11 cellular contexts compared by ENCODE assay signal in the genomic region with DNA sequence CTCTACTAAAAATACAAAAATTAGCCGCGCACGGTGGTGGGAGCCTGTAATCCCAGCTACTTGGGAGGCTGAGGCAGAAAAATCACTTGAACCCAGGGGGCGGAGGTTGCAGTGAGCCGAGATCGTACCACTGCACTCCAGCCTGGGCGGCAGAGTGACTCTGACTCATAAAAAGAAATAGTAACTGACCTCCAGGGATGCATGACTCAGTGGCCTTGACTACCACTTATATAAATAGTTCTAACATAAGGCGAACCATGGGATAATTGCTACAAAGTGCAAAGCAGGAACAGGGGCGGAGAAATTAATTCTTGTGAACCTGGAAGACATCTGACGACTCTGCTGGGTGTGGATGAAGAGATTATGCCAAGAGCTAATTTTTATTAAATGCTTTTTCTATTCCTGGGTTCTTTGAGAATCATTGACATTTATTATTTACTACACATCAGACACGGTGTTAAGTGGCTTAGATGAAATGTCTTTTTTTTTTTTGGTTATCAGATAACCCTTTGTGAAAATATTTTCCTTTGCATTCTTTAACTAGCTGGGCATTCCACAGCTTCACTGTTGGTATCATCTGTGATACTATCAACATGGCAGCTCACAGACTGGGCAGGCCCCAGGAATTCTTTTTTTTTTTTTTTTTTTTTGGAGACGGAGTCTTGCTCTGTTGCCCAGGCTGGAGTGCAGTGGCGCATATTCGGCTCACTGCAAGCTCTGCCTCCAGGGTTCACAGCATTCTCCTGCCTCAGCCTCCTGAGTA. TPM values are rescaled to one million over a fixed set of nuclear protein-coding genes. Genes with fewer than 3 reads are reported as not detected.
DNase-seq lines count a peak whose midpoint lies in the region; ATAC-seq, FAIRE-seq and TF ChIP-seq lines count a peak whose summit lies in the region.
"Had no signal": no experiment of that assay in that cellular context is flagged by ENCODE, and none has a peak within 500 bp of the region (broad histone marks: within the 10 kb centered on the region; RNA-seq: fewer than 3 reads in every experiment).

No MANE protein-coding gene starts in this region.

- no peak overlapping the region for H3K4me3 Mint-ChIP-seq in activated T-helper 17 cell treated with anti-CD3 and anti-CD28 coated beads, Interleukin-2, amount 50 U/mL, for 72 hours
- H3K4me3 Mint-ChIP-seq: central memory CD8-positive, alpha-beta T cell had no signal

- peaks cover 5% of the 10 kb centered on the region for H3K4me1 Mint-ChIP-seq in activated T-helper 17 cell treated with anti-CD3 and anti-CD28 coated beads, Interleukin-2, amount 50 U/mL, for 72 hours
- H3K4me1 Mint-ChIP-seq: central memory CD8-positive, alpha-beta T cell had no signal

- TF ChIP-seq CTCF in foreskin fibroblast (IDR thresholded peaks at IDR 0.05; ENCODE audit: low read depth, low read length) = no peak
- TF ChIP-seq CTCF in GM20000 (IDR thresholded peaks at IDR 0.05; ENCODE audit: extremely low read depth, missing control alignments) = no peak

- no peaks in the 10 kb centered on the region for H3K9me3 Mint-ChIP-seq in activated T-helper 17 cell treated with anti-CD3 and anti-CD28 coated beads, Interleukin-2, amount 50 U/mL, for 72 hours
- H3K9me3 Mint-ChIP-seq: central memory CD8-positive, alpha-beta T cell had no signal

- DNase-seq in NOMO-1 treated with DMSO at 0.1 percent for 48 hours (lab: John Stamatoyannopoulos, UW; ENCODE audit: unreplicated experiment) = peak; percentile 10
- DNase-seq in NOMO-1 treated with dmso at 0.1 percent for 144 hours (lab: John Stamatoyannopoulos, UW; ENCODE audit: unreplicated experiment) = no peak
- peak; percentile 16 for DNase-seq in SW480 (ENCODE audit: low spot score)
- peak; percentile 78 to 88 for DNase-seq in foreskin fibroblast
- DNase-seq in urothelium cell line (ENCODE audit: low spot score) = peak; percentile 72
- no peak for DNase-seq in COR-L47 (lab: John Stamatoyannopoulos, UW)
- DNase-seq in GM20000 (ENCODE audit: low spot score) = no peak
- DNase-seq: islet precursor cell had no signal

- H3K27ac Mint-ChIP-seq in activated T-helper 17 cell treated with anti-CD3 and anti-CD28 coated beads, Interleukin-2, amount 50 U/mL, for 72 hours = no peak overlapping the region

- ATAC-seq in activated T-helper 17 cell treated with anti-CD3 and anti-CD28 coated beads, Interleukin-2, amount 50 U/mL, for 72 hours (replicated peaks) = no peak

- no peak for FAIRE-seq in urothelium cell line (lab: Jason Lieb, UNC)
- FAIRE-seq: A204.1 had no signal

- H3K4me3 ChIP-seq in foreskin fibroblast (ENCODE audit: low read depth in 1 of 2, low read length in 2 of 2) = no peak overlapping the region

- no peaks in the 10 kb centered on the region for H3K36me3 Mint-ChIP-seq in activated T-helper 17 cell treated with anti-CD3 and anti-CD28 coated beads, Interleukin-2, amount 50 U/mL, for 72 hours (ENCODE audit: low read depth)

- H3K27me3 Mint-ChIP-seq in activated T-helper 17 cell treated with anti-CD3 and anti-CD28 coated beads, Interleukin-2, amount 50 U/mL, for 72 hours = no peaks in the 10 kb centered on the region
- H3K27me3 Mint-ChIP-seq: central memory CD8-positive, alpha-beta T cell had no signal

RNA-seq across cellular contexts. Expression of a gene that starts 28.2 kb away (rescaled TPM):
- 1 to 10 TPM; 4.6 to 6.8 TPM for total RNA-seq in activated T-helper 17 cell treated with anti-CD3 and anti-CD28 coated beads, Interleukin-2, amount 50 U/mL, for 72 hours

RNA-seq across cellular contexts. Expression of a gene that starts 28.6 kb away (rescaled TPM):
- 10 to 100 TPM; 55.9 to 62.0 TPM for total RNA-seq in activated T-helper 17 cell treated with anti-CD3 and anti-CD28 coated beads, Interleukin-2, amount 50 U/mL, for 72 hours

RNA-seq across cellular contexts. Expression of a gene that starts 48.2 kb away (rescaled TPM):
- 100 to 1,000 TPM; 190 to 266 TPM for total RNA-seq in activated T-helper 17 cell treated with anti-CD3 and anti-CD28 coated beads, Interleukin-2, amount 50 U/mL, for 72 hours

Comparison
In these comparisons a context has a peak if more than half of its experiments do, and no peak if none do; other contexts are left out.
1. DNase-seq: peak in NOMO-1 treated with DMSO at 0.1 percent for 48 hours (single experiment), SW480 (single experiment), foreskin fibroblast (2 of 2) and urothelium cell line (single experiment); none in NOMO-1 treated with dmso at 0.1 percent for 144 hours (single experiment), COR-L47 (single experiment) and GM20000 (single experiment).